Comparison of ENCODE assay signal across 9 cellular contexts in genomic region chr18:63890950-63891304, GRCh38. TPM values are rescaled to one million over a fixed set of nuclear protein-coding genes. Genes with fewer than 3 reads are reported as not detected.
DNase-seq lines count a peak whose midpoint lies in the region; ATAC-seq, FAIRE-seq and TF ChIP-seq lines count a peak whose summit lies in the region.
"Had no signal": no experiment of that assay in that cellular context is flagged by ENCODE, and none has a peak within 500 bp of the region (broad histone marks: within the 10 kb centered on the region; RNA-seq: fewer than 3 reads in every experiment).

No MANE protein-coding gene starts in this region.

- no peak overlapping the region for H3K4me2 ChIP-seq in GM12878 (ENCODE audit: control insufficient read depth, insufficient read depth)

- no peaks in the 10 kb centered on the region for H3K27me3 ChIP-seq in GM12878 (replicated peaks in 1 of 2; ENCODE audit: control insufficient read depth in 2 of 2, insufficient read depth in 2 of 2, low read length in 1 of 2)
- no peaks in the 10 kb centered on the region for H3K27me3 ChIP-seq in left lung
- H3K27me3 ChIP-seq in thyroid gland: no peaks in the 10 kb centered on the region

- H3K27ac Mint-ChIP-seq in CD14-positive monocyte: peak overlapping the region; percentile 80 to 98 (median 96)

- in situ Hi-C loops in GM12878 (cut with MboI): loop anchor here (5.0 kb wide), 2 partner anchors 46 to 86 kb away; no protein-coding TSS in a partner anchor

- H3K27ac ChIP-seq in GM12878 (ENCODE audit: control insufficient read depth, insufficient read depth): no peak overlapping the region
- no peak overlapping the region for H3K27ac ChIP-seq in left lung
- no peak overlapping the region for H3K27ac ChIP-seq in thyroid gland

- ATAC-seq in GM19463 (IDR thresholded peaks at IDR 0.05; ENCODE audit: unreplicated experiment): peak; percentile 66
- ATAC-seq in GM12878: peak; percentile 80
- no peak for ATAC-seq in left lung

- intact Hi-C loops in CD14-positive monocyte (cut with micrococcal nuclease): loop anchor here in 1 of 2 donors (5.0 kb wide), 2 partner anchors 41 to 86 kb away; no protein-coding TSS in a partner anchor
- intact Hi-C loops in GM12878 (cut with micrococcal nuclease; ENCODE audit: unreplicated experiment): loop anchor here (1.0 to 5.0 kb wide), 4 partner anchors 45 to 101 kb away; no protein-coding TSS in a partner anchor
- intact Hi-C loops in left lung (cut with DNase I): no loop called here
- intact Hi-C loops in posterior cingulate gyrus (cut with DNase I): no loop called here
- intact Hi-C loops in thyroid gland (cut with DNase I): no loop called here

- peaks cover 84% of the 10 kb centered on the region for H3K4me1 Mint-ChIP-seq in CD14-positive monocyte

- H3K27me3 Mint-ChIP-seq in CD14-positive monocyte (ENCODE audit: low read depth in 3 of 3): no peaks in the 10 kb centered on the region

- no peaks in the 10 kb centered on the region for H3K9me3 ChIP-seq in GM12878 (replicated peaks; ENCODE audit: control insufficient read depth, insufficient read depth, low read length)
- H3K9me3 ChIP-seq in left lung: no peaks in the 10 kb centered on the region
- H3K9me3 ChIP-seq in thyroid gland: no peaks in the 10 kb centered on the region

- no peaks in the 10 kb centered on the region for H3K9me3 Mint-ChIP-seq in CD14-positive monocyte

- no TSS peak for BruUV-seq in GM12878 (replicated peaks; lab: Mats Ljungman, UMichigan)

- peak; percentile 85 for FAIRE-seq in GM12878 (lab: Jason Lieb, UNC)

- H3K4me1 ChIP-seq in GM12878 (ENCODE audit: control insufficient read depth, insufficient read depth, low read length) (no peaks in the 10 kb centered on the region), left lung (peaks cover 0 to 72% of the 10 kb centered on the region in 2 donors), thyroid gland (no peaks in the 10 kb centered on the region)

- peak; percentile 51 for TF ChIP-seq CTCF in CD14-positive monocyte (IDR thresholded peaks at IDR 0.05)
- peak; percentile 39 to 74 (median 50); a peak in 4 of 6 replicates for TF ChIP-seq CTCF in GM12878 (IDR thresholded peaks at IDR 0.05 in 2 of 3, conservative IDR thresholded peaks at IDR 0.05 in 1 of 3; ENCODE audit: control insufficient read depth in 2 of 3, extremely low read depth in 1 of 3, insufficient read depth in 1 of 3, low read depth in 3 of 3, low read length in 3 of 3)
- no peak for TF ChIP-seq CTCF in left lung (IDR thresholded peaks at IDR 0.05)
- TF ChIP-seq CTCF in thyroid gland (IDR thresholded peaks at IDR 0.05): no peak

- H3K36me3 Mint-ChIP-seq in CD14-positive monocyte: peaks cover 6 to 16% of the 10 kb centered on the region in 2 donors

- H3K36me3 ChIP-seq in GM12878 (ENCODE audit: control insufficient read depth in 2 of 2, insufficient read depth in 2 of 2, low read length in 1 of 2) (no peaks in the 10 kb centered on the region), left lung (no peaks in the 10 kb centered on the region), thyroid gland (no peaks in the 10 kb centered on the region)

- peak; percentile 95 for TF ChIP-seq RAD21 in GM12878 (IDR thresholded peaks at IDR 0.05; ENCODE audit: insufficient read depth, low read depth, low read length)

- POLR2A ChIA-PET in GM12878 (lab: Charles Lee): interaction anchor here (1.1 kb wide), 1 partner anchor 17 kb away, joined by 3 read pairs; the partner anchor contains the start of gene SERPINB10

- TF ChIP-seq EP300 in GM12878 (IDR thresholded peaks at IDR 0.05; ENCODE audit: borderline replicate concordance in 1 of 2, control insufficient read depth in 1 of 2, low read depth in 2 of 2, low read length in 2 of 2): no peak

- no peak overlapping the region for H3K9ac ChIP-seq in GM12878 (ENCODE audit: control insufficient read depth, insufficient read depth, low read length)

- WGBS in GM12878 (ENCODE audit: insufficient coverage, insufficient replicate concordance, low lambda C conversion rate, missing lambda C conversion rate): 13% methylated on average over 5 of the region's 5 CpGs
- WGBS in thyroid gland, 2 donors: 82% methylated on average over 5 of the region's 5 CpGs

- H3K79me2 ChIP-seq in GM12878 (ENCODE audit: control insufficient read depth, insufficient read depth, low read length): no peaks in the 10 kb centered on the region

- RAD21 ChIA-PET in GM12878 (lab: Charles Lee; ENCODE audit: unreplicated experiment): interaction anchor here (1.3 to 3.6 kb wide), 3 partner anchors 9 to 45 kb away, joined by 3 to 52 read pairs (median 13); partner anchors contain the start of gene SERPINB10

- peak overlapping the region; percentile 65 for H2AFZ ChIP-seq in GM12878 (ENCODE audit: control insufficient read depth, low read depth, low read length)

- no peaks in the 10 kb centered on the region for H4K20me1 ChIP-seq in GM12878 (ENCODE audit: control insufficient read depth, insufficient read depth)

- CTCF ChIA-PET in GM12878 (lab: Yijun Ruan, JAX): interaction anchor here (0.6 to 11.1 kb wide), 13 partner anchors 10 to 1703 kb away, joined by 3 to 185 read pairs (median 5); no protein-coding TSS in a partner anchor

- H3K4me3 Mint-ChIP-seq in CD14-positive monocyte: peak overlapping the region in 1 of 2 donors; percentile 11

- DNase-seq in CD14-positive monocyte (ENCODE audit: low spot score): no peak
- peak; percentile 80 for DNase-seq in MV-4-11 (lab: John Stamatoyannopoulos, UW)
- no peak for DNase-seq in GM12878 (ENCODE audit: low read depth, low spot score)
- DNase-seq in left lung: no peak
- no peak for DNase-seq in central memory CD4-positive, alpha-beta T cell
- no peak for DNase-seq in posterior cingulate gyrus
- no peak for DNase-seq in thyroid gland

- H3K4me3 ChIP-seq in GM12878 (no peak overlapping the region), left lung (no peak overlapping the region), thyroid gland (replicated peaks in 1 of 3) (no peak overlapping the region)

- TF ChIP-seq POLR2A in GM12878 (IDR thresholded peaks at IDR 0.05; ENCODE audit: low read depth, low read length): no peak
- TF ChIP-seq POLR2A in thyroid gland (IDR thresholded peaks at IDR 0.05): no peak

- SMC1A ChIA-PET in GM12878 (lab: Charles Lee; ENCODE audit: uncharacterized antibody, unreplicated experiment): interaction anchor here (1.0 to 6.9 kb wide), 7 partner anchors 10 to 64 kb away, joined by 3 to 105 read pairs (median 5); partner anchors contain the start of gene SERPINB10

RNA-seq across cellular contexts. Expression of gene SERPINB2, which starts 3.4 kb away (rescaled TPM):
- polyA plus RNA-seq in CD14-positive monocyte (10 to 100 TPM; 14.3 to 19.9 TPM), GM12878 (2011; rRNA removed) (25.3 and 32.2 TPM in 2 replicates), GM12878 (2014; fragmentation: Illumina TruSeq; extraction: Trizol) (19.2 and 22.2 TPM in 2 replicates), GM12878 (2014; fragmentation: Nextera tagmentation; extraction: Ambion mirVana) (10 to 100 TPM; 14.6 to 15.5 TPM), GM12878 (2014; rRNA removed) (11.2 and 17.2 TPM in 2 replicates), GM12878 (2016; fragmentation: Nextera tagmentation; extraction: Ambion mirVana) (10 to 100 TPM; 12.4 to 13.4 TPM)
- 2.4 and 3.3 TPM in 2 replicates for total RNA-seq in GM12878 (2013; cell fraction: nucleolus; rRNA removed)
- total RNA-seq in GM12878 (2014; rRNA removed) (12.2 and 19.0 TPM in 2 replicates), GM12878 (2014; rRNA removed; fragmentation: Illumina TruSeq; extraction: Trizol) (12.2 and 12.9 TPM in 2 replicates), GM12878 (2021) (9.6 and 12.5 TPM in 2 replicates), left lung (1 to 10 TPM; 1.1 to 3.5 TPM), thyroid gland (under 1 TPM in 2 of 4 donors, not detected in 2; 0.22 to 0.67 TPM)
- 0.21 TPM for polyA plus RNA-seq in GM12878 (2011; ENCODE audit: low read depth)
- 14.6 and 15.7 TPM in 2 replicates for polyA plus RNA-seq in GM12878 (2011; cell fraction: cytosol; rRNA removed)
- 9.3 and 15.7 TPM in 2 replicates for polyA plus RNA-seq in GM12878 (2011; cell fraction: nucleus; rRNA removed)
- 0.32 and 0.45 TPM in 2 replicates for polyA plus RNA-seq in GM12878 (2012)
- 11.7 and 12.2 TPM in 2 replicates for polyA minus RNA-seq in GM12878 (2011; rRNA and poly(A)+ RNA removed)
- 1.8 and 4.4 TPM in 2 replicates for polyA minus RNA-seq in GM12878 (2011; cell fraction: cytosol; rRNA and poly(A)+ RNA removed)
- 3.2 and 4.4 TPM in 2 replicates for polyA minus RNA-seq in GM12878 (2011; cell fraction: nucleus; rRNA and poly(A)+ RNA removed)
- total RNA-seq: urinary bladder had no signal
- polyA plus RNA-seq: urinary bladder had no signal

RNA-seq across cellular contexts. Expression of gene SERPINB10, which starts 16.8 kb away (rescaled TPM):
- polyA plus RNA-seq in CD14-positive monocyte (1 to 10 TPM; 1.3 to 2.0 TPM), GM12878 (2011; rRNA removed) (83.5 and 128 TPM in 2 replicates), GM12878 (2014; fragmentation: Illumina TruSeq; extraction: Trizol) (44.6 and 64.1 TPM in 2 replicates), GM12878 (2014; fragmentation: Nextera tagmentation; extraction: Ambion mirVana) (10 to 100 TPM; 20.7 to 23.1 TPM), GM12878 (2014; rRNA removed) (21.0 and 28.3 TPM in 2 replicates), GM12878 (2016; fragmentation: Nextera tagmentation; extraction: Ambion mirVana) (10 to 100 TPM; 12.0 to 12.4 TPM)
- 7.7 and 9.4 TPM in 2 replicates for total RNA-seq in GM12878 (2013; cell fraction: nucleolus; rRNA removed)
- total RNA-seq in GM12878 (2014; rRNA removed) (25.1 and 39.7 TPM in 2 replicates), GM12878 (2014; rRNA removed; fragmentation: Illumina TruSeq; extraction: Trizol) (35.6 and 40.6 TPM in 2 replicates), GM12878 (2021) (17.5 and 21.6 TPM in 2 replicates), left lung (under 1 TPM in 1 of 2 donors, not detected in 1; 0.58 TPM), thyroid gland (not detected)
- 6.3 TPM for polyA plus RNA-seq in GM12878 (2011; ENCODE audit: low read depth)
- polyA plus RNA-seq in GM12878 (2011; cell fraction: cytosol; rRNA removed): 34.4 and 37.0 TPM in 2 replicates
- polyA plus RNA-seq in GM12878 (2011; cell fraction: nucleus; rRNA removed): 16.5 and 19.3 TPM in 2 replicates
- polyA plus RNA-seq in GM12878 (2012): 8.7 and 13.2 TPM in 2 replicates
- 30.3 and 53.0 TPM in 2 replicates for polyA minus RNA-seq in GM12878 (2011; rRNA and poly(A)+ RNA removed)
- polyA minus RNA-seq in GM12878 (2011; cell fraction: cytosol; rRNA and poly(A)+ RNA removed): 10.0 and 14.3 TPM in 2 replicates
- polyA minus RNA-seq in GM12878 (2011; cell fraction: nucleus; rRNA and poly(A)+ RNA removed): 5.5 and 7.7 TPM in 2 replicates
- polyA plus RNA-seq: urinary bladder had no signal

RNA-seq across cellular contexts. Expression of gene HMSD, which starts 58.2 kb away (rescaled TPM):
- polyA plus RNA-seq in CD14-positive monocyte: not detected
- total RNA-seq in GM12878 (2013; cell fraction: nucleolus; rRNA removed): 61.4 and 70.4 TPM in 2 replicates
- total RNA-seq in GM12878 (2014; rRNA removed): 11.7 and 15.7 TPM in 2 replicates
- 24.8 and 41.0 TPM in 2 replicates for total RNA-seq in GM12878 (2014; rRNA removed; fragmentation: Illumina TruSeq; extraction: Trizol)
- total RNA-seq in GM12878 (2021): 49.4 and 62.2 TPM in 2 replicates
- 6.1 TPM for polyA plus RNA-seq in GM12878 (2011; ENCODE audit: low read depth)
- 49.2 and 90.9 TPM in 2 replicates for polyA plus RNA-seq in GM12878 (2011; rRNA removed)
- 23.5 and 27.0 TPM in 2 replicates for polyA plus RNA-seq in GM12878 (2011; cell fraction: cytosol; rRNA removed)
- 71.1 and 78.5 TPM in 2 replicates for polyA plus RNA-seq in GM12878 (2011; cell fraction: nucleus; rRNA removed)
- 15.3 and 41.5 TPM in 2 replicates for polyA plus RNA-seq in GM12878 (2012)
- 45.7 and 83.9 TPM in 2 replicates for polyA plus RNA-seq in GM12878 (2014; fragmentation: Illumina TruSeq; extraction: Trizol)
- 10 to 100 TPM; 31.5 to 33.4 TPM for polyA plus RNA-seq in GM12878 (2014; fragmentation: Nextera tagmentation; extraction: Ambion mirVana)
- polyA plus RNA-seq in GM12878 (2014; rRNA removed): 24.7 and 38.0 TPM in 2 replicates
- 10 to 100 TPM; 37.6 to 52.6 TPM for polyA plus RNA-seq in GM12878 (2016; fragmentation: Nextera tagmentation; extraction: Ambion mirVana)
- polyA minus RNA-seq in GM12878 (2011; rRNA and poly(A)+ RNA removed): 54.5 and 64.6 TPM in 2 replicates
- polyA minus RNA-seq in GM12878 (2011; cell fraction: cytosol; rRNA and poly(A)+ RNA removed): 4.7 and 17.2 TPM in 2 replicates
- 76.6 and 118 TPM in 2 replicates for polyA minus RNA-seq in GM12878 (2011; cell fraction: nucleus; rRNA and poly(A)+ RNA removed)
- 10 to 100 TPM in 1 of 2 donors, 1 to 10 TPM in 1; 4.7 to 10.8 TPM for total RNA-seq in left lung
- under 1 TPM in 1 of 4 donors, not detected in 3; 0.34 TPM for total RNA-seq in thyroid gland
- polyA plus RNA-seq: urinary bladder had no signal

Comparison
In these comparisons a context has a peak if more than half of its experiments do, and no peak if none do; other contexts are left out.
1. CTCF ChIP-seq: peak in CD14-positive monocyte (single experiment) and GM12878 (3 of 3); none in left lung (0 of 2) and thyroid gland (0 of 6).
2. RNA of gene SERPINB10, which starts 16.8 kb away (total RNA-seq): 7.7 to 40.6 TPM in GM12878; 0.58 TPM in left lung and not detected in thyroid gland; every median in the first group is over 4 times any median in the second.
3. RNA of gene HMSD, which starts 58.2 kb away (total RNA-seq): 11.7 to 70.4 TPM in GM12878 and 4.7 to 10.8 TPM in left lung; 0.34 TPM in thyroid gland; every median in the first group is over 4 times any median in the second.